22 cellular contexts compared by ENCODE assay signal in the genomic region with DNA sequence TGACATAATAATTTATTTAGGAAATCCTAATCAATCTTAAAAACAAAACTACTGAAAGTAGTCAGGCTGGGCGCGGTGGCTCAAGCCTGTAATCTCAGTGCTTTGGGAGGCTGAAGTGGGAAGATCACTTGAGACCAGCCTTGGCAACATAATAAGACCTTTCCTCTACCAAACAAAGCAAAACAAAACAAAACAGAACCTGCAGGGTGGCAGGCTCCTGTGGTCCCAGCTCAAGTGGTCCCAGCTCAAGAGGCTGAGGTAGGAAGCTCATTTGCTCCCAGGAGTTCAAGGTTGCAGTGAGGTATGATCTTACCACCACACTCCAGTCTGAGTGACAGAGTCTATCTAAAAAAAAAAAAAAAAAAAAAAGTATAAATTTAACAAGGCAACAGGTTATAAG.
"Had no signal": no experiment of that assay in that cellular context is flagged by ENCODE, and none has a peak within 500 bp of the region (broad histone marks: within the 10 kb centered on the region; RNA-seq: fewer than 3 reads in every experiment).

No MANE protein-coding gene starts in this region.

- H3K27me3 Mint-ChIP-seq: activated T-helper 17 cell treated with anti-CD3 and anti-CD28 coated beads, Interleukin-2, amount 50 U/mL, for 72 hours had no signal

- H3K4me3 ChIP-seq: ascending aorta, breast epithelium, lower lobe of right lung, prostate gland, skin epidermis, tibial nerve, uterus had no signal

- DNase-seq: activated CD4-positive, alpha-beta T cell treated with anti-CD3 and anti-CD28 coated beads for 1 hour; activated CD4-positive, alpha-beta T cell treated with anti-CD3 and anti-CD28 coated beads, Interleukin-2, amount 50 U/mL, for 4 hours; activated naive CD4-positive, alpha-beta T cell treated with anti-CD3 and anti-CD28 coated beads for 36 hours; cerebellar nuclear complex; effector CD8-positive, alpha-beta T cell; foreskin melanocyte; left colon; lower lobe of right lung; midbrain; right cardiac atrium; stimulated activated CD4-positive, alpha-beta T cell treated with anti-CD3 and anti-CD28 coated beads, Interleukin-4, amount 100 ng/mL, for 4 hours; stimulated activated CD8-positive, alpha-beta memory T cell treated with anti-CD3 and anti-CD28 coated beads, Interleukin-4, amount 100 ng/mL, for 48 hours; stimulated activated naive CD4-positive, alpha-beta T cell treated with Interleukin-2 at 50 U/mL for 16 hours; substantia nigra; uterus had no signal

- H3K4me3 Mint-ChIP-seq: activated naive CD4-positive, alpha-beta T cell treated with anti-CD3 and anti-CD28 coated beads for 36 hours; activated T-helper 17 cell treated with anti-CD3 and anti-CD28 coated beads, Interleukin-2, amount 50 U/mL, for 72 hours had no signal

- H3K9me3 ChIP-seq: ascending aorta, lower lobe of right lung, prostate gland, tibial nerve, uterus had no signal

- FAIRE-seq: islet of Langerhans had no signal

- H3K27ac Mint-ChIP-seq: activated naive CD4-positive, alpha-beta T cell treated with anti-CD3 and anti-CD28 coated beads for 36 hours; activated T-helper 17 cell treated with anti-CD3 and anti-CD28 coated beads, Interleukin-2, amount 50 U/mL, for 72 hours had no signal

- H3K4me1 ChIP-seq: ascending aorta, breast epithelium, lower lobe of right lung, prostate gland, tibial nerve, uterus had no signal

- H3K27ac ChIP-seq: ascending aorta, breast epithelium, lower lobe of right lung, prostate gland, skin epidermis, tibial nerve, uterus had no signal

- ATAC-seq: activated T-helper 17 cell treated with anti-CD3 and anti-CD28 coated beads, Interleukin-2, amount 50 U/mL, for 72 hours; left colon; lower lobe of right lung; right cardiac atrium had no signal

- H3K27me3 ChIP-seq: ascending aorta, breast epithelium, tibial nerve, uterus had no signal

- H3K4me1 Mint-ChIP-seq: activated T-helper 17 cell treated with anti-CD3 and anti-CD28 coated beads, Interleukin-2, amount 50 U/mL, for 72 hours had no signal

- H3K36me3 ChIP-seq: ascending aorta, breast epithelium, lower lobe of right lung, prostate gland, tibial nerve, uterus had no signal
